ENCODE assay signal across 11 cellular contexts in the genomic region with DNA sequence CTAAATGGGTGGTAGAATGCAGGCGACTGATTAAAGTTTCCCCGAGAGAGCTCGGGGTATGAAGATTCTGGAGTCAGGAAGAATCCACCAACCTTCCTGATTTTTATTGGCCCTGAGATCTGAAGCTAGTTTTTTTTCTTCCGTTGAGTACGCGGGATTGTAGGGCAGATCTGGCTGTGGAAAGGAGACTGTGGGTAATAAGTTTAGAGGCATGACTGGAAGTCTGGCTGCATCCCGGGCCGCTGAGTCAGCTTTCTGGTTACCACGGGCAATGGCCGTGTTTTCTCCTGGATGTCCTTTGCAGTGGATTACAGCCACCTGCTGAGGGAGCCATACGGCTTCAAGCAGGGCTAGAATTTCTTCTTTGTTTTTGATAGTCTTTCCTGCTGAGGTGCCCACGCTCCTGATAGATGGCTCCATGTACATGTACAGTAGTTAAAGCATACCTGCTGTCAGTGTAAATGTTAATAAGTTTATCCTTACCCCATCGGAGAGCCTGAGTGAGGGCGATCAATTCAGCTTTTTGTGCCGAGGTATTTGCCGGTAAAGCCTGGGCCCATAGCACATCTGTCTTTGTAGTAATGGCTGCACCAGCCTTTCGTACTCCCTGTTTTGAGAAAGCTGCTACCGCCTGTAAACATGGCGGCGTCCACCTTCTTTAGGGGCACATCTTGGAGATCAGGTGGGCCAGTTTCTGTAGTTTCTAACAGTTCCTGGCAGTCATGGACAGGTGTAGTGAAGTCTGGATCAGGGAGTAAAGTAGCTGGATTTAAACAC.
DNase-seq lines count a peak whose midpoint lies in the region; ATAC-seq, FAIRE-seq and TF ChIP-seq lines count a peak whose summit lies in the region.
"Had no signal": no experiment of that assay in that cellular context is flagged by ENCODE, and none has a peak within 500 bp of the region (broad histone marks: within the 10 kb centered on the region; RNA-seq: fewer than 3 reads in every experiment).

No MANE protein-coding gene starts in this region.

- H3K9me1 ChIP-seq in keratinocyte (ENCODE audit: control insufficient read depth, extremely low read depth, insufficient read depth, low read length) = no peaks in the 10 kb centered on the region

- FAIRE-seq in keratinocyte (lab: Jason Lieb, UNC) = peak; percentile 44

- TF ChIP-seq CTCF in LNCAP (IDR thresholded peaks at IDR 0.05) (peak; percentile 43), keratinocyte (optimal IDR thresholded peaks at IDR 0.05 in 1 of 3, IDR thresholded peaks at IDR 0.05 in 1 of 3, conservative IDR thresholded peaks at IDR 0.05 in 1 of 3; ENCODE audit: extremely low read depth in 1 of 3, insufficient read depth in 2 of 3, low read length in 3 of 3) (peak; percentile 34 to 35 (median 34)), omental fat pad (IDR thresholded peaks at IDR 0.05) (no peak)

- dilution Hi-C loops in keratinocyte (cut with MboI; ENCODE audit: extremely low pct_ligation_motif_present, low sequenced_read_pairs) = no loop called here

- H3K9ac ChIP-seq in keratinocyte (ENCODE audit: control insufficient read depth, extremely low read depth, insufficient read depth, low read length) = no peak overlapping the region

- no peaks in the 10 kb centered on the region for H3K79me2 ChIP-seq in keratinocyte (ENCODE audit: control insufficient read depth, insufficient read depth, low read length)

- DNase-seq in Daoy (ENCODE audit: low read depth) (peak; percentile 91), amniotic epithelial cell (ENCODE audit: low read depth) (peak; percentile 37), keratinocyte (ENCODE audit: low read depth, low spot score) (no peak), NCI-H2196 (lab: John Stamatoyannopoulos, UW; ENCODE audit: unreplicated experiment) (no peak), omental fat pad (ENCODE audit: low spot score) (no peak)
- DNase-seq in stimulated activated CD4-positive, alpha-beta T cell treated with anti-CD3 and anti-CD28 coated beads, Interleukin-4, amount 100 ng/mL, for 4 hours = no peak
- DNase-seq: activated CD4-positive, alpha-beta memory T cell treated with anti-CD3 and anti-CD28 coated beads, Interleukin-2, amount 10 ng/mL, durations not matched to agents 7 days and 5 days; left ventricle myocardium inferior; NCI-H774 had no signal

- H3K4me1 ChIP-seq in keratinocyte (ENCODE audit: control insufficient read depth, extremely low read depth, insufficient read depth, low read length) = peaks cover 4% of the 10 kb centered on the region
- H3K4me1 ChIP-seq: left ventricle myocardium inferior had no signal

- H3K4me2 ChIP-seq in keratinocyte (ENCODE audit: control insufficient read depth, extremely low read depth, insufficient read depth, low read depth, low read length) = peak overlapping the region; percentile 35

- no peaks in the 10 kb centered on the region for H4K20me1 ChIP-seq in keratinocyte (ENCODE audit: control insufficient read depth, extremely low read depth, insufficient read depth, low read length)

- ATAC-seq in HG02938 (IDR thresholded peaks at IDR 0.05; ENCODE audit: unreplicated experiment) (no peak), omental fat pad (ENCODE audit: low FRiP score) (no peak)

- no peak overlapping the region for H2AFZ ChIP-seq in keratinocyte (ENCODE audit: control insufficient read depth, low read length)

- peaks cover 100% of the 10 kb centered on the region for H3K27me3 ChIP-seq in keratinocyte (ENCODE audit: control insufficient read depth, extremely low read depth, insufficient read depth, low read length)

- no peaks in the 10 kb centered on the region for H3K36me3 ChIP-seq in keratinocyte (ENCODE audit: control insufficient read depth in 2 of 2, extremely low read depth in 1 of 2, insufficient read depth in 2 of 2, low read length in 2 of 2)
- H3K36me3 ChIP-seq: left ventricle myocardium inferior had no signal

- H3K9me3 ChIP-seq in keratinocyte (ENCODE audit: control insufficient read depth, low read depth, low read length) = no peaks in the 10 kb centered on the region
- H3K9me3 ChIP-seq: left ventricle myocardium inferior had no signal

- no peak overlapping the region for H3K27ac ChIP-seq in keratinocyte (ENCODE audit: control insufficient read depth, insufficient read depth, low read length)
- H3K27ac ChIP-seq: left ventricle myocardium inferior had no signal

- no peak overlapping the region for H3K4me3 ChIP-seq in keratinocyte (ENCODE audit: control insufficient read depth in 2 of 3, extremely low read depth in 1 of 3, insufficient read depth in 2 of 3, low read depth in 1 of 3, low read length in 3 of 3)
- H3K4me3 ChIP-seq: left ventricle myocardium inferior had no signal

Comparison
In these comparisons a context has a peak if more than half of its experiments do, and no peak if none do; other contexts are left out.
1. DNase-seq: peak in Daoy (single experiment) and amniotic epithelial cell (single experiment); none in keratinocyte (single experiment), stimulated activated CD4-positive, alpha-beta T cell treated with anti-CD3 and anti-CD28 coated beads, Interleukin-4, amount 100 ng/mL, for 4 hours (0 of 2), NCI-H2196 (single experiment) and omental fat pad (single experiment).
2. CTCF ChIP-seq: peak in LNCAP (single experiment) and keratinocyte (3 of 3); none in omental fat pad (0 of 3).